Comparison of ENCODE assay signal across 1 cellular context in the genomic region with DNA sequence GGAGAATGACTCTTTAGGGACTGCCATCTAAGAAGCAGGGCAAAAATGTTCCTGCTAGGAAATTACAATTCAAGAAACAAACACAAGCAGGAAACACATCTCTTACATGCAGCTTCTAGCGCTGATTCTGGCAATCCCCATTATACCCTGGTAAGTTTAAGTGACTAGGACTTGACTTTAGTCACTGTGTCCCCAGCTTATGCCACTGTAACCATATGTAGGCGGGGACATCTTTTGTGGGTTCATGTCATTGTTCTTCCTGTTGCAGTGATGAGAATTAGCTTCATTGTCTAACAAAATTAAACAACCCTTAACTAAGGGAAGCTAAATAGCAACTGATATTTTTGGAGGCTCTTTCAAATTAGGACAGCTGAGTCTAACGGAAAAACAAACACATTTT.
TF ChIP-seq lines count a peak whose summit lies in the region.

No MANE protein-coding gene starts in this region.

TF ChIP-seq in H1, 55 proteins besides CTCF, POLR2A, EP300 and RAD21:
- TF ChIP-seq TCF12 (IDR thresholded peaks at IDR 0.05; ENCODE audit: low read depth, low read length) (no peak), CTBP2 (IDR thresholded peaks at IDR 0.05; ENCODE audit: borderline replicate concordance, insufficient read depth, insufficient read length, low read length) (no peak), YY1 (IDR thresholded peaks at IDR 0.05; ENCODE audit: low read depth, low read length) (no peak), BRCA1 (IDR thresholded peaks at IDR 0.05; ENCODE audit: low read depth, low read length) (no peak), E2F6 (IDR thresholded peaks at IDR 0.05) (no peak), NANOG (IDR thresholded peaks at IDR 0.05; ENCODE audit: insufficient read depth, low read depth, low read length, poor library complexity, severe bottlenecking) (no peak), BCL11A (IDR thresholded peaks at IDR 0.05; ENCODE audit: low read depth in 2 of 2, low read length in 2 of 2) (no peak), KDM5A (IDR thresholded peaks at IDR 0.05; ENCODE audit: low read length) (no peak), MAX (IDR thresholded peaks at IDR 0.05) (no peak), GABPA (IDR thresholded peaks at IDR 0.05; ENCODE audit: borderline replicate concordance, insufficient read depth, low read length) (no peak), CHD2 (IDR thresholded peaks at IDR 0.05; ENCODE audit: low read length) (no peak), TEAD4 (IDR thresholded peaks at IDR 0.05; ENCODE audit: low read depth, low read length) (no peak), SUZ12 (IDR thresholded peaks at IDR 0.05; ENCODE audit: low read length) (no peak), EZH2 (IDR thresholded peaks at IDR 0.05; ENCODE audit: low read depth, low read length, severe bottlenecking) (no peak), SIN3A (conservative IDR thresholded peaks at IDR 0.05 in 1 of 2, IDR thresholded peaks at IDR 0.05 in 1 of 2; ENCODE audit: low read depth in 1 of 2, low read length in 2 of 2) (no peak), BACH1 (IDR thresholded peaks at IDR 0.05; ENCODE audit: low read length) (no peak), CREB1 (IDR thresholded peaks at IDR 0.05) (no peak), RBBP5 (IDR thresholded peaks at IDR 0.05; ENCODE audit: borderline replicate concordance, low read depth, low read length) (no peak)
- TF ChIP-seq, protein P1, sequence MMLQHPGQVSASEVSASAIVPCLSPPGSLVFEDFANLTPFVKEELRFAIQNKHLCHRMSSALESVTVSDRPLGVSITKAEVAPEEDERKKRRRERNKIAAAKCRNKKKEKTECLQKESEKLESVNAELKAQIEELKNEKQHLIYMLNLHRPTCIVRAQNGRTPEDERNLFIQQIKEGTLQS (IDR thresholded peaks at IDR 0.05; ENCODE audit: insufficient read depth, low read depth, low read length): no peak
